Comparison of ENCODE assay signal across 21 cellular contexts in genomic region chr2:142306126-142306525, GRCh38.
DNase-seq lines count a peak whose midpoint lies in the region; ATAC-seq, FAIRE-seq and TF ChIP-seq lines count a peak whose summit lies in the region.
"Had no signal": no experiment of that assay in that cellular context is flagged by ENCODE, and none has a peak within 500 bp of the region (broad histone marks: within the 10 kb centered on the region; RNA-seq: fewer than 3 reads in every experiment).

No MANE protein-coding gene starts in this region.

- no peaks in the 10 kb centered on the region for H3K36me3 Mint-ChIP-seq in astrocyte (ENCODE audit: low read depth, unreplicated experiment)
- H3K36me3 Mint-ChIP-seq: CD4-positive, CD25-positive, alpha-beta regulatory T cell had no signal

- ATAC-seq in RWPE2 (ENCODE audit: low read depth) (no peak), GM21737 (IDR thresholded peaks at IDR 0.05; ENCODE audit: unreplicated experiment) (no peak)

- H3K4me3 Mint-ChIP-seq in astrocyte (ENCODE audit: unreplicated experiment): no peak overlapping the region
- H3K4me3 Mint-ChIP-seq: CD4-positive, CD25-positive, alpha-beta regulatory T cell had no signal

- H3K4me3 ChIP-seq in RWPE2 (ENCODE audit: severe bottlenecking) (no peak overlapping the region), astrocyte (ENCODE audit: insufficient read depth, low read depth, low read length) (no peak overlapping the region), stomach (no peak overlapping the region), MG63 (no peak overlapping the region)
- H3K4me3 ChIP-seq: PC-9 had no signal

- no peak for FAIRE-seq in astrocyte (lab: Jason Lieb, UNC)

- H3K4me1 ChIP-seq in RWPE2 (ENCODE audit: insufficient read depth, poor library complexity, severe bottlenecking) (peaks cover 12% of the 10 kb centered on the region), astrocyte (ENCODE audit: insufficient read depth, low read length) (no peaks in the 10 kb centered on the region), stomach (no peaks in the 10 kb centered on the region)
- H3K4me1 ChIP-seq: BE2C had no signal

- TF ChIP-seq CTCF in RWPE2 (IDR thresholded peaks at IDR 0.05; ENCODE audit: poor library complexity, severe bottlenecking) (no peak), astrocyte (IDR thresholded peaks at IDR 0.05; ENCODE audit: insufficient read depth, low read depth, low read length) (no peak), stomach (IDR thresholded peaks at IDR 0.05) (no peak)

- H2AFZ ChIP-seq in astrocyte (ENCODE audit: low read depth, low read length): no peak overlapping the region
- H2AFZ ChIP-seq: PC-9 had no signal

- no peak for TF ChIP-seq EP300 in stomach (IDR thresholded peaks at IDR 0.05)

- H4K20me1 ChIP-seq in astrocyte (ENCODE audit: insufficient read depth, low read length): no peaks in the 10 kb centered on the region

- no peaks in the 10 kb centered on the region for H3K9me3 ChIP-seq in RWPE2 (ENCODE audit: severe bottlenecking)
- peaks cover 4% of the 10 kb centered on the region for H3K9me3 ChIP-seq in astrocyte (ENCODE audit: insufficient read depth, low read depth, low read length)
- peaks cover 0 to 19% (median 11%) of the 10 kb centered on the region in 4 donors for H3K9me3 ChIP-seq in stomach
- peaks cover 17% of the 10 kb centered on the region; the same call in 1 of the 2 replicates for H3K9me3 ChIP-seq in MG63
- H3K9me3 ChIP-seq: BE2C had no signal

- H3K9me3 Mint-ChIP-seq in astrocyte (ENCODE audit: unreplicated experiment): peaks cover 7% of the 10 kb centered on the region

- no peaks in the 10 kb centered on the region for H3K27me3 ChIP-seq in RWPE2 (ENCODE audit: insufficient read depth, poor library complexity, severe bottlenecking)
- no peaks in the 10 kb centered on the region for H3K27me3 ChIP-seq in astrocyte (ENCODE audit: insufficient read depth, low read length)
- H3K27me3 ChIP-seq in stomach: no peaks in the 10 kb centered on the region
- no peaks in the 10 kb centered on the region for H3K27me3 ChIP-seq in MG63
- H3K27me3 ChIP-seq: BE2C had no signal

- TF ChIP-seq POLR2A in stomach (IDR thresholded peaks at IDR 0.05): no peak

- H3K79me2 ChIP-seq in astrocyte (ENCODE audit: insufficient read depth, low read length): no peaks in the 10 kb centered on the region

- DNase-seq in EH (ENCODE audit: low read depth) (peak; percentile 45), RWPE2 (ENCODE audit: low spot score) (no peak), astrocyte (ENCODE audit: low read depth) (peak; percentile 63), kidney glomerular epithelial cell (lab: John Stamatoyannopoulos, UW) (peak; percentile 79), stomach (no peak), MG63 (no peak), NCI-H510A treated with DMSO at 0.1 percent for 48 hours (lab: John Stamatoyannopoulos, UW) (no peak)
- DNase-seq: 8988T; BE2C; CD4-positive, CD25-positive, alpha-beta regulatory T cell; COR-L47; DMS 273 treated with DMSO at 0.1 percent for 48 hours; DND-41; GF-D8; GOT3; NCI-H1694 treated with DMSO at 0.1 percent for 48 hours; NCI-H524; NCI-H82; PC-9 had no signal

- no peaks in the 10 kb centered on the region for H3K36me3 ChIP-seq in RWPE2 (ENCODE audit: low read depth)
- H3K36me3 ChIP-seq in astrocyte (ENCODE audit: insufficient read depth, low read length): no peaks in the 10 kb centered on the region
- no peaks in the 10 kb centered on the region for H3K36me3 ChIP-seq in stomach
- H3K36me3 ChIP-seq in MG63: no peaks in the 10 kb centered on the region
- H3K36me3 ChIP-seq: BE2C had no signal

- H3K9ac ChIP-seq in astrocyte (ENCODE audit: low read length): no peak overlapping the region

- H3K4me2 ChIP-seq in astrocyte (ENCODE audit: low read length): no peak overlapping the region
- H3K4me2 ChIP-seq: PC-9 had no signal

- H3K27ac ChIP-seq in RWPE2 (ENCODE audit: poor library complexity, severe bottlenecking) (peak overlapping the region; percentile 21), astrocyte (ENCODE audit: low read depth, low read length) (no peak overlapping the region), stomach (no peak overlapping the region)
- H3K27ac ChIP-seq: PC-9, RWPE1 had no signal

- no peaks in the 10 kb centered on the region for H3K27me3 Mint-ChIP-seq in astrocyte (ENCODE audit: low read depth, unreplicated experiment)
- H3K27me3 Mint-ChIP-seq: CD4-positive, CD25-positive, alpha-beta regulatory T cell had no signal

- intact Hi-C loops in stomach (cut with DNase I; ENCODE audit: low total_unique reads): no loop called here

- H3K27ac Mint-ChIP-seq in astrocyte (ENCODE audit: unreplicated experiment): no peak overlapping the region
- H3K27ac Mint-ChIP-seq: CD4-positive, CD25-positive, alpha-beta regulatory T cell had no signal

- no peaks in the 10 kb centered on the region for H3K4me1 Mint-ChIP-seq in astrocyte (ENCODE audit: low read depth, unreplicated experiment)
- H3K4me1 Mint-ChIP-seq: CD4-positive, CD25-positive, alpha-beta regulatory T cell had no signal

Comparison
In these comparisons a context has a peak if more than half of its experiments do, and no peak if none do; other contexts are left out.
1. DNase-seq: peak in EH (single experiment), astrocyte (single experiment) and kidney glomerular epithelial cell (single experiment); none in RWPE2 (single experiment), stomach (single experiment), MG63 (single experiment) and NCI-H510A treated with DMSO at 0.1 percent for 48 hours (single experiment).